ENCODE assay signal across 1 cellular context in the genomic region with DNA sequence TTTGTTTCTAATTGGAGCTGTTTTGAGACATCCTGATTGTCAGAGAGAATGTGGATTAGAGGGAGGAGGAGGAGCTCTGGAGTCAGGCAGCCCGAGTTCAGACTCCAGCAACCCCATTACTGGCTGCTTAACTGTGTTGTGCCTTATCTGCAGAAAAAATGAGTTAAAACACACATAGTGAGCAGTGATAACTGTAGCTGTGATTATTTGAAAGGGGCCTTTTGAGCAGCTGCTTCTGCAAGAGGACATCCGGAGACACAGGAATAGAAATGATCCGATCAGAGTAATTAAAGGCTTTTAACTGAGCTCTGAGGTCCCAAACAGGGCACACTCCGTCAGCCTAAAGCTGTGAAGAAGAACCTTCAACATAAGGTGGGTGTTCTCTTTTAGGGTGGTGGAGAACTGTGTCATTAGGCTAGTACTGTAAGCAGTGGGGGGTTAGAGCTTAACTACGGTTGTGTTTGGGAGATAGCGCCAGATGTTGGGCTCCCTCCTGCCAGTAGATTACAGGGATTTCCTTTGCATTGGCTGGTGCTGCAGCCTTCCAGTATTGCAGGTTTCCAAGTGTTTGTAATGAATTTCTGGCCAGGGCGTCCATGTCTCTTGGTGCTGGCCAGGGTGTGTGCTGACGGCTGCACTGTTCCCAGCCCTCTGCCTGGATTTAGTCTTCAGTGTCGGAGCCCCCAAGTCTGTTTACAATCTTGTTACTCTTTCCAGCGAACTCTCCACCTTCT.
TF ChIP-seq lines count a peak whose summit lies in the region.

No MANE protein-coding gene starts in this region.

TF ChIP-seq in K562, 482 proteins besides CTCF, POLR2A, EP300 and RAD21 (continued from another document and continues in another):
- TF ChIP-seq, protein P1, sequence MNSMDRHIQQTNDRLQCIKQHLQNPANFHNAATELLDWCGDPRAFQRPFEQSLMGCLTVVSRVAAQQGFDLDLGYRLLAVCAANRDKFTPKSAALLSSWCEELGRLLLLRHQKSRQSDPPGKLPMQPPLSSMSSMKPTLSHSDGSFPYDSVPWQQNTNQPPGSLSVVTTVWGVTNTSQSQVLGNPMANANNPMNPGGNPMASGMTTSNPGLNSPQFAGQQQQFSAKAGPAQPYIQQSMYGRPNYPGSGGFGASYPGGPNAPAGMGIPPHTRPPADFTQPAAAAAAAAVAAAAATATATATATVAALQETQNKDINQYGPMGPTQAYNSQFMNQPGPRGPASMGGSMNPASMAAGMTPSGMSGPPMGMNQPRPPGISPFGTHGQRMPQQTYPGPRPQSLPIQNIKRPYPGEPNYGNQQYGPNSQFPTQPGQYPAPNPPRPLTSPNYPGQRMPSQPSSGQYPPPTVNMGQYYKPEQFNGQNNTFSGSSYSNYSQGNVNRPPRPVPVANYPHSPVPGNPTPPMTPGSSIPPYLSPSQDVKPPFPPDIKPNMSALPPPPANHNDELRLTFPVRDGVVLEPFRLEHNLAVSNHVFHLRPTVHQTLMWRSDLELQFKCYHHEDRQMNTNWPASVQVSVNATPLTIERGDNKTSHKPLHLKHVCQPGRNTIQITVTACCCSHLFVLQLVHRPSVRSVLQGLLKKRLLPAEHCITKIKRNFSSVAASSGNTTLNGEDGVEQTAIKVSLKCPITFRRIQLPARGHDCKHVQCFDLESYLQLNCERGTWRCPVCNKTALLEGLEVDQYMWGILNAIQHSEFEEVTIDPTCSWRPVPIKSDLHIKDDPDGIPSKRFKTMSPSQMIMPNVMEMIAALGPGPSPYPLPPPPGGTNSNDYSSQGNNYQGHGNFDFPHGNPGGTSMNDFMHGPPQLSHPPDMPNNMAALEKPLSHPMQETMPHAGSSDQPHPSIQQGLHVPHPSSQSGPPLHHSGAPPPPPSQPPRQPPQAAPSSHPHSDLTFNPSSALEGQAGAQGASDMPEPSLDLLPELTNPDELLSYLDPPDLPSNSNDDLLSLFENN (IDR thresholded peaks at IDR 0.05; ENCODE audit: low read depth in 2 of 2, low read length in 2 of 2) = peak in 1 of 2 experiments; percentile 86; a peak in 2 of 4 replicates
- TF ChIP-seq NFATC3 (IDR thresholded peaks at IDR 0.05) (peak; percentile 71; the same call in 1 of the 2 replicates), SAP30 (IDR thresholded peaks at IDR 0.05; ENCODE audit: borderline replicate concordance, insufficient read depth, low read depth, low read length, poor library complexity, severe bottlenecking) (no peak), ETV6 (IDR thresholded peaks at IDR 0.05; ENCODE audit: borderline replicate concordance in 1 of 2, low read depth in 2 of 2, low read length in 1 of 2) (peak in 1 of 2 experiments; percentile 51; a peak in 1 of 4 replicates), ETV6 (CRISPR knock-in tag; IDR thresholded peaks at IDR 0.05; ENCODE audit: borderline replicate concordance) (no peak), KAT7 (CRISPR knock-in tag; IDR thresholded peaks at IDR 0.05; ENCODE audit: borderline replicate concordance) (no peak), LEF1 (IDR thresholded peaks at IDR 0.05) (0 out of 2 replicates have a peak, but pooled peaks have one; percentile 43), CCAR2 (IDR thresholded peaks at IDR 0.05; ENCODE audit: low read depth, low read length) (no peak), CXXC5 (CRISPR knock-in tag; IDR thresholded peaks at IDR 0.05) (0 out of 2 replicates have a peak, but pooled peaks have one; percentile 24), NFXL1 (CRISPR knock-in tag; IDR thresholded peaks at IDR 0.05) (no peak), KLF6 (CRISPR knock-in tag; IDR thresholded peaks at IDR 0.05; ENCODE audit: borderline replicate concordance) (no peak), GTF2F1 (IDR thresholded peaks at IDR 0.05; ENCODE audit: low read depth, low read length) (no peak), TEAD1 (CRISPR knock-in tag; IDR thresholded peaks at IDR 0.05) (no peak; a peak in 1 of 4 replicates), ZNF282 (CRISPR knock-in tag; IDR thresholded peaks at IDR 0.05) (no peak), THRAP3 (IDR thresholded peaks at IDR 0.05; ENCODE audit: borderline replicate concordance) (no peak), ZNF586 (CRISPR knock-in tag; conservative IDR thresholded peaks at IDR 0.05) (no peak), HDAC2 (IDR thresholded peaks at IDR 0.05) (peak; percentile 99), ZKSCAN3 (CRISPR knock-in tag; IDR thresholded peaks at IDR 0.05) (no peak), PML (IDR thresholded peaks at IDR 0.05; ENCODE audit: low read length) (peak; percentile 95), NFE2 (IDR thresholded peaks at IDR 0.05; ENCODE audit: low read depth) (peak; percentile 24; the same call in 1 of the 2 replicates), NCOR1 (IDR thresholded peaks at IDR 0.05) (peak; percentile 92), CCNT2 (IDR thresholded peaks at IDR 0.05; ENCODE audit: borderline replicate concordance, extremely low read depth, insufficient read length, low read depth, low read length) (peak; percentile 49), ZNF584 (CRISPR knock-in tag; IDR thresholded peaks at IDR 0.05; ENCODE audit: low read depth) (peak; percentile 72; the same call in 1 of the 2 replicates)
- TF ChIP-seq, protein P2, sequence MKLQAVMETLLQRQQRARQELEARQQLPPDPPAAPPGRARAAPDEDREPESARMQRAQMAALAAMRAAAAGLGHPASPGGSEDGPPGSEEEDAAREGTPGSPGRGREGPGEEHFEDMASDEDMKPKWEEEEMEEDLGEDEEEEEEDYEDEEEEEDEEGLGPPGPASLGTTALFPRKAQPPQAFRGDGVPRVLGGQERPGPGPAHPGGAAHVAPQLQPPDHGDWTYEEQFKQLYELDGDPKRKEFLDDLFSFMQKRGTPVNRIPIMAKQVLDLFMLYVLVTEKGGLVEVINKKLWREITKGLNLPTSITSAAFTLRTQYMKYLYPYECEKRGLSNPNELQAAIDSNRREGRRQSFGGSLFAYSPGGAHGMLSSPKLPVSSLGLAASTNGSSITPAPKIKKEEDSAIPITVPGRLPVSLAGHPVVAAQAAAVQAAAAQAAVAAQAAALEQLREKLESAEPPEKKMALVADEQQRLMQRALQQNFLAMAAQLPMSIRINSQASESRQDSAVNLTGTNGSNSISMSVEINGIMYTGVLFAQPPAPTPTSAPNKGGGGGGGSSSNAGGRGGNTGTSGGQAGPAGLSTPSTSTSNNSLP (IDR thresholded peaks at IDR 0.05; ENCODE audit: borderline replicate concordance, low read depth, low read length) = 0 out of 2 replicates have a peak, but pooled peaks have one; percentile 30
- TF ChIP-seq, protein P3, sequence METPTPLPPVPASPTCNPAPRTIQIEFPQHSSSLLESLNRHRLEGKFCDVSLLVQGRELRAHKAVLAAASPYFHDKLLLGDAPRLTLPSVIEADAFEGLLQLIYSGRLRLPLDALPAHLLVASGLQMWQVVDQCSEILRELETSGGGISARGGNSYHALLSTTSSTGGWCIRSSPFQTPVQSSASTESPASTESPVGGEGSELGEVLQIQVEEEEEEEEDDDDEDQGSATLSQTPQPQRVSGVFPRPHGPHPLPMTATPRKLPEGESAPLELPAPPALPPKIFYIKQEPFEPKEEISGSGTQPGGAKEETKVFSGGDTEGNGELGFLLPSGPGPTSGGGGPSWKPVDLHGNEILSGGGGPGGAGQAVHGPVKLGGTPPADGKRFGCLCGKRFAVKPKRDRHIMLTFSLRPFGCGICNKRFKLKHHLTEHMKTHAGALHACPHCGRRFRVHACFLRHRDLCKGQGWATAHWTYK (CRISPR knock-in tag; IDR thresholded peaks at IDR 0.05) = no peak
- TF ChIP-seq, protein P4, sequence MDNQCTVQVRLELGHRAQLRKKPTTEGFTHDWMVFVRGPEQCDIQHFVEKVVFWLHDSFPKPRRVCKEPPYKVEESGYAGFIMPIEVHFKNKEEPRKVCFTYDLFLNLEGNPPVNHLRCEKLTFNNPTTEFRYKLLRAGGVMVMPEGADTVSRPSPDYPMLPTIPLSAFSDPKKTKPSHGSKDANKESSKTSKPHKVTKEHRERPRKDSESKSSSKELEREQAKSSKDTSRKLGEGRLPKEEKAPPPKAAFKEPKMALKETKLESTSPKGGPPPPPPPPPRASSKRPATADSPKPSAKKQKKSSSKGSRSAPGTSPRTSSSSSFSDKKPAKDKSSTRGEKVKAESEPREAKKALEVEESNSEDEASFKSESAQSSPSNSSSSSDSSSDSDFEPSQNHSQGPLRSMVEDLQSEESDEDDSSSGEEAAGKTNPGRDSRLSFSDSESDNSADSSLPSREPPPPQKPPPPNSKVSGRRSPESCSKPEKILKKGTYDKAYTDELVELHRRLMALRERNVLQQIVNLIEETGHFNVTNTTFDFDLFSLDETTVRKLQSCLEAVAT (IDR thresholded peaks at IDR 0.05) = no peak
- TF ChIP-seq, protein P5, sequence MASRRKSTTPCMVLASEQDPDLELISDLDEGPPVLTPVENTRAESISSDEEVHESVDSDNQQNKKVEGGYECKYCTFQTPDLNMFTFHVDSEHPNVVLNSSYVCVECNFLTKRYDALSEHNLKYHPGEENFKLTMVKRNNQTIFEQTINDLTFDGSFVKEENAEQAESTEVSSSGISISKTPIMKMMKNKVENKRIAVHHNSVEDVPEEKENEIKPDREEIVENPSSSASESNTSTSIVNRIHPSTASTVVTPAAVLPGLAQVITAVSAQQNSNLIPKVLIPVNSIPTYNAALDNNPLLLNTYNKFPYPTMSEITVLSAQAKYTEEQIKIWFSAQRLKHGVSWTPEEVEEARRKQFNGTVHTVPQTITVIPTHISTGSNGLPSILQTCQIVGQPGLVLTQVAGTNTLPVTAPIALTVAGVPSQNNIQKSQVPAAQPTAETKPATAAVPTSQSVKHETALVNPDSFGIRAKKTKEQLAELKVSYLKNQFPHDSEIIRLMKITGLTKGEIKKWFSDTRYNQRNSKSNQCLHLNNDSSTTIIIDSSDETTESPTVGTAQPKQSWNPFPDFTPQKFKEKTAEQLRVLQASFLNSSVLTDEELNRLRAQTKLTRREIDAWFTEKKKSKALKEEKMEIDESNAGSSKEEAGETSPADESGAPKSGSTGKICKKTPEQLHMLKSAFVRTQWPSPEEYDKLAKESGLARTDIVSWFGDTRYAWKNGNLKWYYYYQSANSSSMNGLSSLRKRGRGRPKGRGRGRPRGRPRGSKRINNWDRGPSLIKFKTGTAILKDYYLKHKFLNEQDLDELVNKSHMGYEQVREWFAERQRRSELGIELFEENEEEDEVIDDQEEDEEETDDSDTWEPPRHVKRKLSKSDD (conservative IDR thresholded peaks at IDR 0.05; ENCODE audit: low read length) = no peak
- TF ChIP-seq, protein P6, sequence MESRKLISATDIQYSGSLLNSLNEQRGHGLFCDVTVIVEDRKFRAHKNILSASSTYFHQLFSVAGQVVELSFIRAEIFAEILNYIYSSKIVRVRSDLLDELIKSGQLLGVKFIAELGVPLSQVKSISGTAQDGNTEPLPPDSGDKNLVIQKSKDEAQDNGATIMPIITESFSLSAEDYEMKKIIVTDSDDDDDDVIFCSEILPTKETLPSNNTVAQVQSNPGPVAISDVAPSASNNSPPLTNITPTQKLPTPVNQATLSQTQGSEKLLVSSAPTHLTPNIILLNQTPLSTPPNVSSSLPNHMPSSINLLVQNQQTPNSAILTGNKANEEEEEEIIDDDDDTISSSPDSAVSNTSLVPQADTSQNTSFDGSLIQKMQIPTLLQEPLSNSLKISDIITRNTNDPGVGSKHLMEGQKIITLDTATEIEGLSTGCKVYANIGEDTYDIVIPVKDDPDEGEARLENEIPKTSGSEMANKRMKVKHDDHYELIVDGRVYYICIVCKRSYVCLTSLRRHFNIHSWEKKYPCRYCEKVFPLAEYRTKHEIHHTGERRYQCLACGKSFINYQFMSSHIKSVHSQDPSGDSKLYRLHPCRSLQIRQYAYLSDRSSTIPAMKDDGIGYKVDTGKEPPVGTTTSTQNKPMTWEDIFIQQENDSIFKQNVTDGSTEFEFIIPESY (CRISPR knock-in tag; IDR thresholded peaks at IDR 0.05) = 0 out of 2 replicates have a peak, but pooled peaks have one; percentile 20
